ENCODE assay signal across 8 cellular contexts in the genomic region with DNA sequence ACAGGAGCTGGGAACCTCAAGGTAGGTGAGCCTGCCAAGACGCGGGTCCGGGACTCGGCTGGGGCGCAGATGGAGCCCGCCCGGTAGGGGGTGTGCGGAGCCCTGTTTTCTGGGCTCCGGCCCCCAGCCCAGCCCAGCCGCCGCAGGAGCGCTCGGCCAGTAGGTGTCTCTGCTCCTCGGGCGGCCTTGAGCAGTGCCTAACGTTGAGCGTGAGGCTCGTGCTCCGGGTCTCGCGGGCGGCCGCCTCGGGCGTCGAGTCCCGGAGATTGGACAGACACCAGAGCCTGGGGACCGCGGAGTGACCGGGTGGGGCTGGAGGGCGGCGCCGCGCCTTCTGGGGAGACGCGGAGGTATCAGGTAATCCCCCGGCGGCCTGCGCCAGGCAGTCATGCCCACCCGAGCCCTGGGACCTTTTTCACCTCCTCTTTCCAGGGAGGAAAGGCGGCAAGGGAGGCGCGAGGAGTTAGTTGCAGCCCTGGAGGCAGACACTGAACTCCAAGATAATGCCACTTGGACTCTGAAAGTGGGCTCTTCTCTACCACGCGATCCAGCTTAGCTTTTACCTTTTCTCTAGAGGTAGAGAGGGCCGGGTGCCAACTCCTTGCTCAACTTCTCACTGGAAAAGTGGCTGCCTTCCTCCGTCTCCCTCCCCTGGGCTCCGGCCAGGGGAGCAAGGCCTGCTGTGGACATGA. TPM values are rescaled to one million over a fixed set of nuclear protein-coding genes. Genes with fewer than 3 reads are reported as not detected.
DNase-seq lines count a peak whose midpoint lies in the region; ATAC-seq lines count a peak whose summit lies in the region.

No MANE protein-coding gene starts in this region.

- H3K36me3 Mint-ChIP-seq in activated naive CD4-positive, alpha-beta T cell treated with anti-CD3 and anti-CD28 coated beads, Interleukin-2, amount 50 U/mL, for 72 hours, result no peaks in the 10 kb centered on the region

- peaks cover 4% of the 10 kb centered on the region for H3K27me3 ChIP-seq in rectal smooth muscle tissue (ENCODE audit: control insufficient read depth, insufficient read depth, low read length)

- peak overlapping the region; percentile 54 for H3K4me3 ChIP-seq in rectal smooth muscle tissue (ENCODE audit: low read length)

- intact Hi-C loops in Right ventricle myocardium inferior (cut with DNase I), result no loop called here
- intact Hi-C loops in cardiac septum (cut with DNase I), result no loop called here
- intact Hi-C loops in left ventricle myocardium superior (cut with micrococcal nuclease), result no loop called here

- no peak overlapping the region for H3K9ac ChIP-seq in rectal smooth muscle tissue (ENCODE audit: low read length)

- H3K9me3 Mint-ChIP-seq in activated naive CD4-positive, alpha-beta T cell treated with anti-CD3 and anti-CD28 coated beads, Interleukin-2, amount 50 U/mL, for 72 hours, result no peaks in the 10 kb centered on the region

- H3K4me1 ChIP-seq in rectal smooth muscle tissue (ENCODE audit: control insufficient read depth, insufficient read depth, low read length), result no peaks in the 10 kb centered on the region

- ATAC-seq in Right ventricle myocardium inferior (peak; percentile 84), HG02885 (IDR thresholded peaks at IDR 0.05; ENCODE audit: poor library complexity, unreplicated experiment) (peak; percentile 93), left ventricle myocardium superior (peak; percentile 84)
- ATAC-seq in activated naive CD4-positive, alpha-beta T cell treated with anti-CD3 and anti-CD28 coated beads, Interleukin-2, amount 50 U/mL, for 72 hours, result peak; percentile 94 to 98

- DNase-seq in Right ventricle myocardium inferior (ENCODE audit: missing footprints), result peak; percentile 66
- DNase-seq in cardiac septum (ENCODE audit: low spot score), result no peak
- peak; percentile 59 for DNase-seq in NCI-H69 (lab: John Stamatoyannopoulos, UW)
- DNase-seq in activated naive CD4-positive, alpha-beta T cell treated with anti-CD3 and anti-CD28 coated beads, Interleukin-2, amount 50 U/mL, for 72 hours (ENCODE audit: low spot score in 2 of 2), result peak; percentile 60 to 68
- peak; percentile 57 for DNase-seq in left ventricle myocardium superior
- DNase-seq in dedifferentiated amniotic fluid mesenchymal stem cell (ENCODE audit: extremely low spot score), result no peak

- no peak overlapping the region for H3K27ac ChIP-seq in rectal smooth muscle tissue (ENCODE audit: low read depth, low read length)

- no peak overlapping the region for H3K27ac Mint-ChIP-seq in activated naive CD4-positive, alpha-beta T cell treated with anti-CD3 and anti-CD28 coated beads, Interleukin-2, amount 50 U/mL, for 72 hours

- H3K36me3 ChIP-seq in rectal smooth muscle tissue (ENCODE audit: control insufficient read depth, insufficient read depth, low read length), result no peaks in the 10 kb centered on the region

RNA-seq across cellular contexts. Expression of a gene that starts 14.5 kb away (rescaled TPM):
- total RNA-seq in Right ventricle myocardium inferior, result not detected
- total RNA-seq in cardiac septum, result not detected
- not detected for total RNA-seq in activated naive CD4-positive, alpha-beta T cell treated with anti-CD3 and anti-CD28 coated beads, Interleukin-2, amount 50 U/mL, for 72 hours
- not detected for total RNA-seq in left ventricle myocardium superior

RNA-seq across cellular contexts. Expression of a gene that starts 36.4 kb away (rescaled TPM):
- total RNA-seq in Right ventricle myocardium inferior (not detected), cardiac septum (not detected), left ventricle myocardium superior (not detected)
- not detected for total RNA-seq in activated naive CD4-positive, alpha-beta T cell treated with anti-CD3 and anti-CD28 coated beads, Interleukin-2, amount 50 U/mL, for 72 hours

Comparison
In these comparisons a context has a peak if more than half of its experiments do, and no peak if none do; other contexts are left out.
1. DNase-seq: peak in Right ventricle myocardium inferior (single experiment), NCI-H69 (single experiment), activated naive CD4-positive, alpha-beta T cell treated with anti-CD3 and anti-CD28 coated beads, Interleukin-2, amount 50 U/mL, for 72 hours (2 of 2) and left ventricle myocardium superior (single experiment); none in cardiac septum (single experiment) and dedifferentiated amniotic fluid mesenchymal stem cell (single experiment).
2. Peak in every context shown above with its lines, with median percentiles within 50 percentile points of each other: ATAC-seq.